In the genomic region with DNA sequence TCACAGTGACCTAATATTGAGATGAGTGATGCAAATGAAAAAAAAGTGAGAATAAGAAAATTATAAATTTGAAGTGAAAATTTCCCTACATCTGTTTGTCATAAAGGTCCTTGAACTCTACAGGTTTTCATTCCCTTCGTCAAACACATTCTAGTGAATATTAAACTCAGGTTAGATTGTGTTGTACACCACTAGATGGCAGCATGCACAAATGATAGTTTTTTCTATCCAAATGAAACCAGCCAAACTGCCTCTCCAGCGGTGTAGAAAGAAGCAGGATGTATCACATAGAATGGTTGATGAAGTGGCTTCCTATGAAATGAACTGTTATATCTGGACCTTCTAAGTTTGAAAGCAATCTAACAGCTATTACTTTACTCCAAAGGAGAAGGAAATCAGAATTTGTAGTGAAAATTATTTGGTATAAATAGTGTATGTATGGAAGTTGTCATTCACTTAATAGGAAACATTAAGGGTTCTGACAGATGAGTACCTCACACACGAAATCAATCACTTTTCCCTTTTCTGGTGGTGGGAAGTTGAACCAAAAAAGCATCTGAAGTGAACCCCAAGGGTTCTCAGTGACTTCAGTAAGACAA, we compare ENCODE assay signal across 8 cellular contexts.
DNase-seq lines count a peak whose midpoint lies in the region; ATAC-seq and TF ChIP-seq lines count a peak whose summit lies in the region.

No MANE protein-coding gene starts in this region.

- POLR2A ChIA-PET in MCF 10A (lab: Yijun Ruan, JAX): no interaction called here

- intact Hi-C loops in MCF 10A (cut with micrococcal nuclease): loop anchor here (1.0 to 2.0 kb wide), 4 partner anchors 345 to 1987 kb away; no protein-coding TSS in a partner anchor

- TF ChIP-seq CTCF in MCF 10A (IDR thresholded peaks at IDR 0.05; ENCODE audit: unreplicated experiment) (peak; percentile 66), suprapubic skin (IDR thresholded peaks at IDR 0.05) (peak; percentile 34 to 43)

- WGBS in suprapubic skin: 6% methylated on average over 3 of the region's 3 CpGs

- no peak for TF ChIP-seq EP300 in suprapubic skin (IDR thresholded peaks at IDR 0.05)

- TF ChIP-seq POLR2A in suprapubic skin (IDR thresholded peaks at IDR 0.05): no peak

- no peak overlapping the region for H3K4me3 ChIP-seq in suprapubic skin

- H3K4me1 Mint-ChIP-seq in MCF 10A (ENCODE audit: insufficient read depth, unreplicated experiment): no peaks in the 10 kb centered on the region

- H3K27ac Mint-ChIP-seq in MCF 10A (ENCODE audit: low read depth, unreplicated experiment): no peak overlapping the region

- DNase-seq in activated T-cell treated with anti-CD3 and anti-CD28 coated beads for 24 hours (ENCODE audit: low read depth) (peak; percentile 13), HPDE6-E6E7 (ENCODE audit: extremely low spot score) (peak; percentile 36), NOMO-1 treated with DMSO at 0.1 percent for 48 hours (lab: John Stamatoyannopoulos, UW; ENCODE audit: unreplicated experiment) (peak; percentile 53), MCF 10A (ENCODE audit: unreplicated experiment) (peak; percentile 74), iris pigment epithelial cell (ENCODE audit: low read depth) (peak; percentile 68), suprapubic skin (ENCODE audit: low spot score in 2 of 2) (no peak)
- no peak for DNase-seq in activated T-cell treated with anti-CD3 and anti-CD28 coated beads, Interleukin-2, amount 50 U/mL, for 48 hours

- ATAC-seq in GM21526 (IDR thresholded peaks at IDR 0.05; ENCODE audit: low FRiP score, unreplicated experiment): peak; percentile 81

- H3K36me3 Mint-ChIP-seq in MCF 10A (ENCODE audit: insufficient read depth, unreplicated experiment): peaks cover 9% of the 10 kb centered on the region

- H3K4me1 ChIP-seq in suprapubic skin: no peaks in the 10 kb centered on the region

- no peaks in the 10 kb centered on the region for H3K36me3 ChIP-seq in suprapubic skin

- H3K27me3 Mint-ChIP-seq in MCF 10A (ENCODE audit: insufficient read depth, unreplicated experiment): no peaks in the 10 kb centered on the region

- H3K9me3 Mint-ChIP-seq in MCF 10A (ENCODE audit: unreplicated experiment): no peaks in the 10 kb centered on the region

- H3K4me3 Mint-ChIP-seq in MCF 10A (ENCODE audit: unreplicated experiment): no peak overlapping the region

- BruUV-seq in MCF 10A (replicated peaks; lab: Mats Ljungman, UMichigan): no TSS peak

- no peaks in the 10 kb centered on the region for H3K9me3 ChIP-seq in suprapubic skin

- H3K27me3 ChIP-seq in suprapubic skin: no peaks in the 10 kb centered on the region

- CTCF ChIA-PET in MCF 10A (lab: Yijun Ruan, JAX): interaction anchor here (0.6 to 2.8 kb wide), 21 partner anchors 14 to 1987 kb away, joined by 3 to 15 read pairs (median 4); no protein-coding TSS in a partner anchor

- no peak overlapping the region for H3K27ac ChIP-seq in suprapubic skin

Comparison
In these comparisons a context has a peak if more than half of its experiments do, and no peak if none do; other contexts are left out.
1. DNase-seq: peak in activated T-cell treated with anti-CD3 and anti-CD28 coated beads for 24 hours (single experiment), HPDE6-E6E7 (single experiment), NOMO-1 treated with DMSO at 0.1 percent for 48 hours (single experiment), MCF 10A (single experiment) and iris pigment epithelial cell (single experiment); none in activated T-cell treated with anti-CD3 and anti-CD28 coated beads, Interleukin-2, amount 50 U/mL, for 48 hours (0 of 2) and suprapubic skin (0 of 2).